Comparison of ENCODE assay signal across 1 cellular context in the genomic region with DNA sequence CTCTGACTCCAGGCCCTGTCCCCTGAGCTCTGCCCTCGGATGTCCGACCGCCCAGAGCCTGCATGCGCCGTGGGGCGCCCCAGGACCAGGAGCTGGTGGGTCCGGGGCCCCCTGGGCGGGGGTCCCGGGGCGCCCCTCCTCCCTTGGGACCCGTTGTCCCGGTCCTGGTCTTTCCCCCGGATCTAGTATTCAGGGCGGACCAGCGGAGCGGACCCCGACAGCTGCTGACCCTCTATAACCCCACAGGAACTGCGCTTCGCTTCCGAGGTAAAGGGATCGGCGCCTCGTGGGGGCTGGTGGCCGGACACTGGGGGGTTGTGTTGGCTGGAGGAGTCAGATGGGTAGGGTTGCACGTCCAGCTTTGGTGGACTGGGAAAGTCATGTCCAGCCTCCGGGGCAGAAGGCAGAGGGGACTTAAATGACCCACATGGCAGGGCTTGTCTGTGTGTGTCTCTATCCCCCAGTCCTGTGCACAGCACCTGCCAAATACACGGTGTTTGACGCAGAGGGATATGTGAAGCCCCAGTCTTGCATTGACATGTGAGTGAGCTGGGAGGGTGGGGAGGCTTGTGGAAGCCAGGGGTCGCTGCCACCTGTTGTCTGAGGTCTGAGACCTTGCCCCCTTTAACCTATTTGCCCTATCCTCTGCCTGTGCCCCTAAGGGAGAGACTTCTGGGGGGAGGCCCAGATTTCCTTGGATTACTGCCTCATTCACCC.
TF ChIP-seq lines count a peak whose summit lies in the region.

No MANE protein-coding gene starts in this region.

TF ChIP-seq in WTC11, 78 proteins besides CTCF, POLR2A, EP300 and RAD21:
- TF ChIP-seq, protein P1, sequence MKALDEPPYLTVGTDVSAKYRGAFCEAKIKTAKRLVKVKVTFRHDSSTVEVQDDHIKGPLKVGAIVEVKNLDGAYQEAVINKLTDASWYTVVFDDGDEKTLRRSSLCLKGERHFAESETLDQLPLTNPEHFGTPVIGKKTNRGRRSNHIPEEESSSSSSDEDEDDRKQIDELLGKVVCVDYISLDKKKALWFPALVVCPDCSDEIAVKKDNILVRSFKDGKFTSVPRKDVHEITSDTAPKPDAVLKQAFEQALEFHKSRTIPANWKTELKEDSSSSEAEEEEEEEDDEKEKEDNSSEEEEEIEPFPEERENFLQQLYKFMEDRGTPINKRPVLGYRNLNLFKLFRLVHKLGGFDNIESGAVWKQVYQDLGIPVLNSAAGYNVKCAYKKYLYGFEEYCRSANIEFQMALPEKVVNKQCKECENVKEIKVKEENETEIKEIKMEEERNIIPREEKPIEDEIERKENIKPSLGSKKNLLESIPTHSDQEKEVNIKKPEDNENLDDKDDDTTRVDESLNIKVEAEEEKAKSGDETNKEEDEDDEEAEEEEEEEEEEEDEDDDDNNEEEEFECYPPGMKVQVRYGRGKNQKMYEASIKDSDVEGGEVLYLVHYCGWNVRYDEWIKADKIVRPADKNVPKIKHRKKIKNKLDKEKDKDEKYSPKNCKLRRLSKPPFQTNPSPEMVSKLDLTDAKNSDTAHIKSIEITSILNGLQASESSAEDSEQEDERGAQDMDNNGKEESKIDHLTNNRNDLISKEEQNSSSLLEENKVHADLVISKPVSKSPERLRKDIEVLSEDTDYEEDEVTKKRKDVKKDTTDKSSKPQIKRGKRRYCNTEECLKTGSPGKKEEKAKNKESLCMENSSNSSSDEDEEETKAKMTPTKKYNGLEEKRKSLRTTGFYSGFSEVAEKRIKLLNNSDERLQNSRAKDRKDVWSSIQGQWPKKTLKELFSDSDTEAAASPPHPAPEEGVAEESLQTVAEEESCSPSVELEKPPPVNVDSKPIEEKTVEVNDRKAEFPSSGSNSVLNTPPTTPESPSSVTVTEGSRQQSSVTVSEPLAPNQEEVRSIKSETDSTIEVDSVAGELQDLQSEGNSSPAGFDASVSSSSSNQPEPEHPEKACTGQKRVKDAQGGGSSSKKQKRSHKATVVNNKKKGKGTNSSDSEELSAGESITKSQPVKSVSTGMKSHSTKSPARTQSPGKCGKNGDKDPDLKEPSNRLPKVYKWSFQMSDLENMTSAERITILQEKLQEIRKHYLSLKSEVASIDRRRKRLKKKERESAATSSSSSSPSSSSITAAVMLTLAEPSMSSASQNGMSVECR (CRISPR knock-in tag; IDR thresholded peaks at IDR 0.05; ENCODE audit: borderline replicate concordance): no peak
- TF ChIP-seq ZNF423 (CRISPR knock-in tag; IDR thresholded peaks at IDR 0.05) (peak; percentile 61; the same call in 1 of the 2 replicates), RELA (CRISPR knock-in tag; IDR thresholded peaks at IDR 0.05; ENCODE audit: borderline replicate concordance) (0 out of 2 replicates have a peak, but pooled peaks have one; percentile 30)
